ENCODE assay signal across 8 cellular contexts in the genomic region with DNA sequence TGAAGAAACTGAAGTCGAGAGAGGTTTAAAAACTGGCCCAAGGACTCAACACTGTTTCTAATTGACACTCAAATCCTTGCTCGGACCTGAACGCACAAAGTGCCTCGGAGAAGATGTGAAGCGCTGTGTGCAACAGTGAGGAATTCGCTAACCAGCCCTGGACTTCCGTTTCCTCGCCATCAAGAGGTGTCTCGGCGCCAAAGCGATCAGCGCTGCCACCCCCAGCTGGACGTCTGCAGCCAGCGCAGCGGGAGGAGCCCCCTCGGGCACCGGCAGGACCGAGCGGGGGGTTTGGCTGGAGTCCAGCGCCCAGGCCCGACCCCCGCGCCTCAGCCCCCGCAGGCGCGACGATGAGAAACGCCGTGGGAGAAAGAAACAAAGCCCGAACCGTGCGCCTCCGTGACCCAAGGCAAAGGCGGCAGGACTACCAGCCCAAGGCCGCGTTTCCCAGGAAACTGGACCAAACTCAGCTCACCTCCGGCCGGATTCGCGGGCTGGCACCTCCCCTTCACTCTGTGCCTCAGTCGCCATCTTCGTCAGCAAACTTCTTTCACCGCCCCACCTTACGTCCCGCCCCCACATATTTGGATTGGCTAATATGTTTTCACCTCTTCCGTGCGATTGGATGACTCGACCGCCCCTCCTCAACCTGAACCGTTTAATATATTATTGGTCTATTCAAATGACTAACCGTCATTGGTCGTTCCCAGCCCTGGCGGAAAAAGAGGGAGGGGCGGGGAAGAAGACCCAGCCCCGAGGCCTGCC. TPM values are rescaled to one million over a fixed set of nuclear protein-coding genes. Genes with fewer than 3 reads are reported as not detected.
DNase-seq lines count a peak whose midpoint lies in the region; ATAC-seq and TF ChIP-seq lines count a peak whose summit lies in the region.

A gene with protein sequence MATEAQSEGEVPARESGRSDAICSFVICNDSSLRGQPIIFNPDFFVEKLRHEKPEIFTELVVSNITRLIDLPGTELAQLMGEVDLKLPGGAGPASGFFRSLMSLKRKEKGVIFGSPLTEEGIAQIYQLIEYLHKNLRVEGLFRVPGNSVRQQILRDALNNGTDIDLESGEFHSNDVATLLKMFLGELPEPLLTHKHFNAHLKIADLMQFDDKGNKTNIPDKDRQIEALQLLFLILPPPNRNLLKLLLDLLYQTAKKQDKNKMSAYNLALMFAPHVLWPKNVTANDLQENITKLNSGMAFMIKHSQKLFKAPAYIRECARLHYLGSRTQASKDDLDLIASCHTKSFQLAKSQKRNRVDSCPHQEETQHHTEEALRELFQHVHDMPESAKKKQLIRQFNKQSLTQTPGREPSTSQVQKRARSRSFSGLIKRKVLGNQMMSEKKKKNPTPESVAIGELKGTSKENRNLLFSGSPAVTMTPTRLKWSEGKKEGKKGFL (minus strand): TSS at position 541 of the 765 bp plus-strand sequence. CDS start 10 bp downstream, at position 531.

- 0% methylated on average over 37 to 55 of the region's 55 CpGs for WGBS in spleen, 5 donors

- ATAC-seq in GM19023 (IDR thresholded peaks at IDR 0.05; ENCODE audit: unreplicated experiment), result peak; percentile 95
- peak; percentile 98 for ATAC-seq in HG03280 (IDR thresholded peaks at IDR 0.05; ENCODE audit: unreplicated experiment)
- peak; percentile 100 for ATAC-seq in central memory CD8-positive, alpha-beta T cell (replicated peaks; ENCODE audit: extremely low read depth, poor library complexity, severe bottlenecking)

- H3K4me3 ChIP-seq in AG10803 (ENCODE audit: low read length) (peak within 1 kb of the TSS; percentile 81), spleen (peak within 1 kb of the TSS; percentile 77 to 98 (median 86))

- peak in 1 of 3 donors; percentile 49 for TF ChIP-seq POLR2A in spleen (IDR thresholded peaks at IDR 0.05)

- intact Hi-C loops in spleen (cut with DNase I; ENCODE audit: low total_unique reads), result no loop called here

- H3K27ac Mint-ChIP-seq in central memory CD8-positive, alpha-beta T cell (ENCODE audit: low read depth), result peak within 1 kb of the TSS; percentile 88

- peaks cover 0 to 12% (median 6%) of the 10 kb centered on the region in 6 donors for H3K36me3 ChIP-seq in spleen

- peaks cover 17% of the 10 kb centered on the region for H3K4me1 Mint-ChIP-seq in central memory CD8-positive, alpha-beta T cell

- H3K36me3 Mint-ChIP-seq in central memory CD8-positive, alpha-beta T cell (ENCODE audit: insufficient read depth), result peaks cover 12% of the 10 kb centered on the region

- H3K9me3 Mint-ChIP-seq in central memory CD8-positive, alpha-beta T cell, result no peaks in the 10 kb centered on the region

- no peaks in the 10 kb centered on the region for H3K9me3 ChIP-seq in spleen

- peaks cover 8 to 29% (median 19%) of the 10 kb centered on the region in 6 donors for H3K4me1 ChIP-seq in spleen

- H3K27me3 ChIP-seq in spleen (replicated peaks in 1 of 7), result no peaks in the 10 kb centered on the region

- H3K27ac ChIP-seq in spleen, result peak within 1 kb of the TSS; percentile 89 to 99 (median 97)

- DNase-seq in AG10803 (ENCODE audit: low read depth), result peak; percentile 98
- peak; percentile 90 for DNase-seq in NCI-H345 treated with DMSO at 0.1 percent for 48 hours (lab: John Stamatoyannopoulos, UW; ENCODE audit: unreplicated experiment)
- DNase-seq in activated CD4-positive, CD25-positive, alpha-beta regulatory T cell (lab: John Stamatoyannopoulos, UW), result peak; percentile 72 to 84 (median 84)
- peak; percentile 79 to 92 for DNase-seq in central memory CD8-positive, alpha-beta T cell (ENCODE audit: low spot score in 2 of 2)
- peak; percentile 95 for DNase-seq in inferior parietal cortex (ENCODE audit: extremely low spot score)
- peak; percentile 95 for DNase-seq in spleen

- no peaks in the 10 kb centered on the region for H3K27me3 Mint-ChIP-seq in central memory CD8-positive, alpha-beta T cell

- TF ChIP-seq CTCF in AG10803 (conservative IDR thresholded peaks at IDR 0.05; ENCODE audit: low read length), result peak; percentile 18; the same call in 1 of the 2 replicates
- TF ChIP-seq CTCF in spleen (IDR thresholded peaks at IDR 0.05 in 8 of 11, conservative IDR thresholded peaks at IDR 0.05 in 3 of 11), result peak in 3 of 11 experiments; percentile 15 to 38 (median 31)

- peak within 1 kb of the TSS; percentile 95 for H3K4me3 Mint-ChIP-seq in central memory CD8-positive, alpha-beta T cell

RNA-seq across cellular contexts. Expression of the gene that starts here (rescaled TPM):
- total RNA-seq in spleen, result 10 to 100 TPM; 17.5 to 35.3 (median 27.5) TPM
- 1 to 10 TPM; 3.1 to 7.4 (median 5.1) TPM for polyA plus RNA-seq in spleen

Comparison
In these comparisons a context has a peak if more than half of its experiments do, and no peak if none do; other contexts are left out.
1. Peak in every context shown above with its lines: DNase-seq, ATAC-seq, H3K4me3 ChIP-seq and H3K27ac ChIP-seq.